8 cellular contexts compared by ENCODE assay signal in genomic region chr17:47717261-47717697, GRCh38. TPM values are rescaled to one million over a fixed set of nuclear protein-coding genes. Genes with fewer than 3 reads are reported as not detected.
A peak's percentile ranks its signal among the peaks of the same experiment; 100 is the strongest.
DNase-seq lines count a peak whose midpoint lies in the region; ATAC-seq, FAIRE-seq and TF ChIP-seq lines count a peak whose summit lies in the region.
"Had no signal": no experiment of that assay in that cellular context is flagged by ENCODE, and none has a peak within 500 bp of the region (broad histone marks: within the 10 kb centered on the region; RNA-seq: fewer than 3 reads in every experiment).

No MANE protein-coding gene starts in this region.

- FAIRE-seq in pancreas (lab: Jason Lieb, UNC), result no peak

- ATAC-seq in body of pancreas (no peak), pancreas (peak in 3 of 4 donors; percentile 26 to 73 (median 53)), GM21526 (IDR thresholded peaks at IDR 0.05; ENCODE audit: low FRiP score, unreplicated experiment) (no peak)

- no peak for TF ChIP-seq POLR2A in body of pancreas (IDR thresholded peaks at IDR 0.05)

- H3K9me3 ChIP-seq in OCI-LY1 (ENCODE audit: low read length) (no peaks in the 10 kb centered on the region), body of pancreas (no peaks in the 10 kb centered on the region), pancreas (no peaks in the 10 kb centered on the region)

- no peak overlapping the region for H3K9ac ChIP-seq in OCI-LY1 (ENCODE audit: low read length)

- H3K36me3 Mint-ChIP-seq in endothelial cell (ENCODE audit: low read depth, unreplicated experiment), result no peaks in the 10 kb centered on the region

- intact Hi-C loops in body of pancreas (cut with DNase I) (no loop called here), pancreas (cut with DNase I) (no loop called here)

- H4K20me1 ChIP-seq in OCI-LY1 (ENCODE audit: insufficient read depth, low read length), result no peaks in the 10 kb centered on the region

- no peaks in the 10 kb centered on the region for H3K9me3 Mint-ChIP-seq in endothelial cell (ENCODE audit: unreplicated experiment)

- H3K27me3 ChIP-seq in OCI-LY1 (ENCODE audit: insufficient read depth, low read length) (peaks cover 11% of the 10 kb centered on the region), body of pancreas (peaks cover 0 to 16% of the 10 kb centered on the region in 2 donors), pancreas (peaks cover 0 to 9% (median 2%) of the 10 kb centered on the region in 4 donors)

- H3K4me3 ChIP-seq in OCI-LY1 (ENCODE audit: low read depth, low read length, poor library complexity, severe bottlenecking), result no peak overlapping the region
- H3K4me3 ChIP-seq in body of pancreas, result no peak overlapping the region
- H3K4me3 ChIP-seq in pancreas, result no peak overlapping the region

- no peaks in the 10 kb centered on the region for H3F3A ChIP-seq in OCI-LY1 (ENCODE audit: insufficient read depth, low read length)

- peak; percentile 54 for TF ChIP-seq CTCF in GM12873 (IDR thresholded peaks at IDR 0.05; ENCODE audit: insufficient read depth, low read depth, low read length, missing control alignments)
- TF ChIP-seq CTCF in OCI-LY1 (IDR thresholded peaks at IDR 0.05; ENCODE audit: low read length), result peak; percentile 11; the same call in 1 of the 2 replicates
- peak in 6 of 7 experiments; percentile 19 to 32 (median 28) for TF ChIP-seq CTCF in body of pancreas (IDR thresholded peaks at IDR 0.05)
- peak in 3 of 4 donors; percentile 13 to 15 (median 14) for TF ChIP-seq CTCF in pancreas (IDR thresholded peaks at IDR 0.05)
- TF ChIP-seq CTCF in endothelial cell (IDR thresholded peaks at IDR 0.05; ENCODE audit: unreplicated experiment), result no peak

- no peak overlapping the region for H2AFZ ChIP-seq in OCI-LY1 (ENCODE audit: low read length)

- H3K27ac Mint-ChIP-seq in endothelial cell (ENCODE audit: unreplicated experiment), result no peak overlapping the region

- no peak overlapping the region for H3K4me2 ChIP-seq in OCI-LY1 (ENCODE audit: low read length)

- H3K27me3 Mint-ChIP-seq in endothelial cell (ENCODE audit: unreplicated experiment), result peaks cover 27% of the 10 kb centered on the region

- no peaks in the 10 kb centered on the region for H3K79me2 ChIP-seq in OCI-LY1 (ENCODE audit: insufficient read depth, low read length)

- 50 to 58% methylated on average over 2 of the region's 2 CpGs for WGBS in body of pancreas, 2 donors
- WGBS in pancreas, 2 donors, result 51 to 53% methylated on average over 2 of the region's 2 CpGs

- DNase-seq in body of pancreas, result peak in 1 of 4 donors; percentile 35
- DNase-seq in pancreas, result peak in 1 of 6 donors; percentile 54
- no peak for DNase-seq in NCI-H524 treated with DMSO at 0.1 percent for 48 hours (lab: John Stamatoyannopoulos, UW)
- DNase-seq in endothelial cell (ENCODE audit: low spot score), result no peak
- DNase-seq: NCI-H510A had no signal

- H3K4me1 Mint-ChIP-seq in endothelial cell (ENCODE audit: unreplicated experiment), result peaks cover 15% of the 10 kb centered on the region

- H3K9me2 ChIP-seq in OCI-LY1 (ENCODE audit: low read depth, low read length), result no peaks in the 10 kb centered on the region

- H3K4me1 ChIP-seq in OCI-LY1 (ENCODE audit: insufficient read depth, low read length, severe bottlenecking) (no peaks in the 10 kb centered on the region), body of pancreas (peaks cover 8% of the 10 kb centered on the region), pancreas (no peaks in the 10 kb centered on the region)

- H3K36me3 ChIP-seq in OCI-LY1 (ENCODE audit: insufficient read depth, low read length) (no peaks in the 10 kb centered on the region), body of pancreas (replicated peaks in 1 of 2; ENCODE audit: insufficient read depth in 1 of 2, low read depth in 2 of 2) (no peaks in the 10 kb centered on the region), pancreas (no peaks in the 10 kb centered on the region)

- no peak overlapping the region for H3K4me3 Mint-ChIP-seq in endothelial cell (ENCODE audit: unreplicated experiment)

- H3K27ac ChIP-seq in OCI-LY1 (ENCODE audit: low read depth, low read length, poor library complexity, severe bottlenecking) (no peak overlapping the region), body of pancreas (no peak overlapping the region), pancreas (no peak overlapping the region)

RNA-seq across cellular contexts. Expression of gene TBX21, which starts 15.8 kb away (rescaled TPM):
- total RNA-seq in body of pancreas, result 1 to 10 TPM in 1 of 2 donors, not detected in 1; 1.0 TPM
- total RNA-seq in pancreas, result under 1 TPM in 5 of 6 donors, not detected in 1; 0.16 to 0.40 (median 0.19) TPM
- under 1 TPM in 1 of 2 donors, not detected in 1; 0.09 TPM for polyA plus RNA-seq in pancreas
- 0.21 TPM for total RNA-seq in endothelial cell (ENCODE audit: unreplicated experiment)

RNA-seq across cellular contexts. Expression of gene TBKBP1, which starts 23.3 kb away (rescaled TPM):
- total RNA-seq in body of pancreas (10 to 100 TPM in 1 of 2 donors, 1 to 10 TPM in 1; 8.0 to 13.2 TPM), pancreas (1 to 10 TPM; 4.7 to 7.0 (median 5.7) TPM), endothelial cell (ENCODE audit: unreplicated experiment) (31.4 TPM)
- polyA plus RNA-seq in pancreas, result 10 to 100 TPM; 11.1 to 21.2 TPM

Comparison
In these comparisons a context has a peak if more than half of its experiments do, and no peak if none do; other contexts are left out.
1. ATAC-seq: peak in pancreas (3 of 4); none in body of pancreas (single experiment) and GM21526 (single experiment).